ENCODE assay signal across 17 cellular contexts in genomic region chr11:69902337-69902736, GRCh38.
"Had no signal": no experiment of that assay in that cellular context is flagged by ENCODE, and none has a peak within 500 bp of the region (broad histone marks: within the 10 kb centered on the region; RNA-seq: fewer than 3 reads in every experiment).

No MANE protein-coding gene starts in this region.

- ATAC-seq: heart right ventricle; naive thymus-derived CD4-positive, alpha-beta T cell; right cardiac atrium had no signal

- DNase-seq: cortex of kidney; dorsolateral prefrontal cortex; effector CD8-positive, alpha-beta T cell; foreskin melanocyte; heart right ventricle; hypothalamus; mesendoderm; naive thymus-derived CD4-positive, alpha-beta T cell; nephron progenitor cell; small intestine; stimulated activated CD4-positive, alpha-beta T cell treated with anti-CD3 and anti-CD28 coated beads, Interleukin-2, amount 100 ng/mL, for 48 hours; stimulated activated naive CD4-positive, alpha-beta T cell treated with Interleukin-2 at 50 U/mL for 16 hours had no signal

- H3K4me3 Mint-ChIP-seq: naive thymus-derived CD4-positive, alpha-beta T cell; nephron progenitor cell; type B pancreatic cell had no signal

- H3K4me3 ChIP-seq: dorsolateral prefrontal cortex, heart right ventricle had no signal

- H3K36me3 ChIP-seq: heart right ventricle, neutrophil had no signal

- H3K36me3 Mint-ChIP-seq: naive thymus-derived CD4-positive, alpha-beta T cell; type B pancreatic cell had no signal

- H3K27ac ChIP-seq: dorsolateral prefrontal cortex, heart right ventricle, neutrophil had no signal

- FAIRE-seq: islet of Langerhans, small intestine, urothelium cell line had no signal

- H3K9me3 Mint-ChIP-seq: type B pancreatic cell had no signal

- H3K9me3 ChIP-seq: heart right ventricle, neutrophil had no signal
